ENCODE assay signal across 10 cellular contexts in the genomic region with DNA sequence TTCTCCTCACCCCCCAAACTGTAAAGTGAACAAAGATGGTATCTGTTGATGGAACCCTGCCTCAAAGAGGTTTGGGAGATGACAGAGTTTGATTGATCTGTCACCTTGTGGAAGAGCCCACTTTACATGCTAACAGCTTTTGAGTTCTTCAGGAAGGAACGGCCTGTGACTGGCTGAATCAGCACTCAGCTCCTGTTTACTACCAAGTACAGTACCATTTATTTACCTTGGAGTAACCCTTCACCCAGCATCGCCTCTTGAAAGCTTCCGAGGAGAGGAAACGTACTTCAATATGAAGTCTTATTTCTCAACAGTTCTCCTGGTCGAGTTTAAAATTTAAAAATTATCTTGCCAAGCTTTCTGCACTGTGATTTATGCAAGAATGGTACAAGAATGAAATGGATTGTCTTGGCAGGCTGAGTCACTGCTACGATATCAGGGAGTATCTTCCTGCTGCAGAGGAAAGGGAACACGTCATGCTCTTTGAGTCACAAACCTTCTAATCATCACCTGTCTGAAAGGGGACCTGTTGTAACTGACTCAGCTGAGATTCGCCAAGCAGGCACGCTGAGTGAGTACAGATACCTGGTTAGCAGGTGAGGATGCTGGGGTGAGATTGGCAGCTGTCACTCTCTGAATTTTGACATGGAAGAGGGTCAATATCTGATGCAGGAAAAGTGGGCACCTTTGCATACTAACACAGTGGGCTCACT. TPM values are rescaled to one million over a fixed set of nuclear protein-coding genes. Genes with fewer than 3 reads are reported as not detected.
A peak's percentile ranks its signal among the peaks of the same experiment; 100 is the strongest.
DNase-seq lines count a peak whose midpoint lies in the region; ATAC-seq and TF ChIP-seq lines count a peak whose summit lies in the region.
"Had no signal": no experiment of that assay in that cellular context is flagged by ENCODE, and none has a peak within 500 bp of the region (broad histone marks: within the 10 kb centered on the region; RNA-seq: fewer than 3 reads in every experiment).

No MANE protein-coding gene starts in this region.

- no peaks in the 10 kb centered on the region for H3K9me3 ChIP-seq in mesodermal cell (ENCODE audit: control insufficient read depth, low read length)

- no peak for ATAC-seq in naive thymus-derived CD8-positive, alpha-beta T cell
- ATAC-seq: GM12878 had no signal

- H3K4me3 ChIP-seq in choroid plexus epithelial cell (ENCODE audit: low read depth, low read length) (no peak overlapping the region), mesodermal cell (ENCODE audit: extremely low read depth, insufficient read depth, low read length, poor library complexity, severe bottlenecking) (no peak overlapping the region)
- H3K4me3 ChIP-seq: GM12878 had no signal

- POLR2A ChIA-PET in naive thymus-derived CD8-positive, alpha-beta T cell (lab: Charles Lee): interaction anchor here (2.4 kb wide), 1 partner anchor 10 kb away, joined by 6 read pairs; no protein-coding TSS in a partner anchor

- peaks cover 0 to 3% of the 10 kb centered on the region in 2 donors for H3K36me3 Mint-ChIP-seq in CD14-positive monocyte
- no peaks in the 10 kb centered on the region for H3K36me3 Mint-ChIP-seq in naive thymus-derived CD8-positive, alpha-beta T cell

- H3K4me1 ChIP-seq in mesodermal cell (ENCODE audit: control insufficient read depth, insufficient read depth, low read length, poor library complexity, severe bottlenecking): peaks cover 53% of the 10 kb centered on the region

- TF ChIP-seq CTCF in CD14-positive monocyte (IDR thresholded peaks at IDR 0.05): no peak
- TF ChIP-seq CTCF in choroid plexus epithelial cell (conservative IDR thresholded peaks at IDR 0.05; ENCODE audit: low read depth, low read length): no peak

- no peak overlapping the region for H3K4me3 Mint-ChIP-seq in CD14-positive monocyte
- no peak overlapping the region for H3K4me3 Mint-ChIP-seq in naive thymus-derived CD8-positive, alpha-beta T cell

- no peaks in the 10 kb centered on the region for H3K36me3 ChIP-seq in mesodermal cell (ENCODE audit: control insufficient read depth, insufficient read depth, low read length)

- peak overlapping the region in 5 of 7 donors; percentile 30 to 85 (median 68) for H3K27ac Mint-ChIP-seq in CD14-positive monocyte
- H3K27ac Mint-ChIP-seq in naive thymus-derived CD8-positive, alpha-beta T cell: peak overlapping the region in 2 of 10 donors; percentile 68 to 84

- peak overlapping the region; percentile 77 for H3K27ac ChIP-seq in mesodermal cell (ENCODE audit: low read depth, low read length, severe bottlenecking)

- peaks cover 0 to 6% (median 0%) of the 10 kb centered on the region in 7 donors for H3K9me3 Mint-ChIP-seq in CD14-positive monocyte
- no peaks in the 10 kb centered on the region for H3K9me3 Mint-ChIP-seq in naive thymus-derived CD8-positive, alpha-beta T cell

- no peak for DNase-seq in CD14-positive monocyte (ENCODE audit: low spot score)
- peak; percentile 72 for DNase-seq in LHCN-M2 (ENCODE audit: low read depth)
- DNase-seq in choroid plexus epithelial cell (ENCODE audit: low read depth): peak; percentile 94
- DNase-seq in naive thymus-derived CD8-positive, alpha-beta T cell: no peak
- DNase-seq in ureter (ENCODE audit: low spot score): no peak
- DNase-seq in 8988T: no peak
- DNase-seq in NCI-H774 (lab: John Stamatoyannopoulos, UW): no peak
- DNase-seq: MM.1S had no signal

- 84 to 89% methylated on average over 7 to 8 of the region's 9 CpGs for WGBS in mesodermal cell (ENCODE audit: insufficient coverage in 2 of 2), 2 experiments

- intact Hi-C loops in CD14-positive monocyte (cut with micrococcal nuclease): loop anchor here in 1 of 2 donors (10.0 kb wide), 1 partner anchor 440 kb away; no protein-coding TSS in a partner anchor

- peaks cover 0 to 6% (median 2%) of the 10 kb centered on the region in 3 donors for H3K27me3 Mint-ChIP-seq in CD14-positive monocyte (ENCODE audit: low read depth in 3 of 3)
- H3K27me3 Mint-ChIP-seq in naive thymus-derived CD8-positive, alpha-beta T cell: peaks cover 0 to 16% (median 9%) of the 10 kb centered on the region in 5 donors

- peaks cover 52% of the 10 kb centered on the region for H3K4me1 Mint-ChIP-seq in CD14-positive monocyte
- peaks cover 0 to 41% (median 10%) of the 10 kb centered on the region in 4 donors for H3K4me1 Mint-ChIP-seq in naive thymus-derived CD8-positive, alpha-beta T cell

RNA-seq across cellular contexts. Expression of a gene that starts 30.1 kb away (rescaled TPM):
- 100 to 1,000 TPM; 499 to 510 TPM for polyA plus RNA-seq in CD14-positive monocyte
- 30.7 and 35.9 TPM in 2 replicates for total RNA-seq in LHCN-M2 (2014; rRNA removed)
- 48.4 TPM for polyA plus RNA-seq in LHCN-M2 (2012)
- polyA plus RNA-seq in mesodermal cell (2013, experiment 1 of 2): 70.0 TPM
- 71.2 TPM for polyA plus RNA-seq in mesodermal cell (2013, experiment 2 of 2)
- 100 to 1,000 TPM; 147 to 155 TPM for total RNA-seq in naive thymus-derived CD8-positive, alpha-beta T cell
- polyA plus RNA-seq in naive thymus-derived CD8-positive, alpha-beta T cell: 100 to 1,000 TPM; 106 to 294 (median 115) TPM
- 171 TPM for total RNA-seq in ureter

Comparison
In these comparisons a context has a peak if more than half of its experiments do, and no peak if none do; other contexts are left out.
1. DNase-seq: peak in LHCN-M2 (single experiment) and choroid plexus epithelial cell (single experiment); none in CD14-positive monocyte (single experiment), naive thymus-derived CD8-positive, alpha-beta T cell (0 of 10), ureter (single experiment), 8988T (single experiment) and NCI-H774 (single experiment).